Comparison of ENCODE assay signal across 18 cellular contexts in genomic region chr7:7803597-7804229, GRCh38.
DNase-seq lines count a peak whose midpoint lies in the region; ATAC-seq, FAIRE-seq and TF ChIP-seq lines count a peak whose summit lies in the region.
"Had no signal": no experiment of that assay in that cellular context is flagged by ENCODE, and none has a peak within 500 bp of the region (broad histone marks: within the 10 kb centered on the region; RNA-seq: fewer than 3 reads in every experiment).

No MANE protein-coding gene starts in this region.

- 75% methylated on average over 3 of the region's 3 CpGs; no CpG with 5 or more reads in 1 of the 2 experiments for WGBS in H1 (ENCODE audit: extremely low coverage in 1 of 2, insufficient coverage in 1 of 2, insufficient read length in 1 of 2, insufficient replicate concordance in 2 of 2, low coverage in 1 of 2, low lambda C conversion rate in 2 of 2, missing lambda C conversion rate in 1 of 2), 2 experiments

- peaks cover 11% of the 10 kb centered on the region for H3F3A ChIP-seq in MM.1S (ENCODE audit: insufficient read depth, low read length)

- no peaks in the 10 kb centered on the region for H3K79me1 ChIP-seq in H1 (ENCODE audit: low read depth, low read length)

- no peak overlapping the region for H3K18ac ChIP-seq in H1 (ENCODE audit: extremely low read depth, low read length)

- H2BK120ac ChIP-seq in H1 (replicated peaks; ENCODE audit: low read depth, low read length) = no peak overlapping the region

- ATAC-seq in GM18508 (IDR thresholded peaks at IDR 0.05; ENCODE audit: insufficient read depth, unreplicated experiment) = peak; percentile 72
- ATAC-seq in GM21381 (IDR thresholded peaks at IDR 0.05; ENCODE audit: unreplicated experiment) = peak; percentile 45
- ATAC-seq in HG03196 (IDR thresholded peaks at IDR 0.05; ENCODE audit: unreplicated experiment) = peak; percentile 76
- ATAC-seq in GM19455 (IDR thresholded peaks at IDR 0.05; ENCODE audit: unreplicated experiment) = no peak
- ATAC-seq: heart right ventricle, HepG2, right cardiac atrium had no signal

- no peak overlapping the region for H3K27ac ChIP-seq in H1 (ENCODE audit: low read depth, low read length)
- H3K27ac ChIP-seq in MM.1S (ENCODE audit: low read length) = no peak overlapping the region
- H3K27ac ChIP-seq: heart right ventricle, neutrophil, SJCRH30, suprapubic skin had no signal

- DNase-seq in H1 (ENCODE audit: low read depth in 1 of 2, low spot score in 2 of 2) (no peak), NCI-H748 treated with DMSO at 0.1 percent for 48 hours (lab: John Stamatoyannopoulos, UW) (no peak), G401 (ENCODE audit: low spot score) (no peak), MM.1S (no peak)
- DNase-seq: activated T-cell treated with anti-CD3 and anti-CD28 coated beads, Interleukin-2, amount 50 U/mL, for 48 hours; Calu3; effector CD4-positive, alpha-beta T cell; heart right ventricle; right cardiac atrium; SJCRH30; stimulated activated CD4-positive, alpha-beta T cell treated with anti-CD3 and anti-CD28 coated beads, Interleukin-1b, Interleukin-23, amount 100 ng/mL, for 48 hours had no signal

- H3K9me3 ChIP-seq in H1 (ENCODE audit: insufficient read depth in 2 of 2, low read depth in 1 of 2, low read length in 1 of 2) (no peaks in the 10 kb centered on the region), MM.1S (replicated peaks; ENCODE audit: insufficient read depth, low read length) (no peaks in the 10 kb centered on the region)
- H3K9me3 ChIP-seq: heart right ventricle, neutrophil, SJCRH30, suprapubic skin had no signal

- H2AK5ac ChIP-seq in H1 (ENCODE audit: low read depth, low read length) = no peak overlapping the region

- no peak overlapping the region for H3K4me3 ChIP-seq in H1 (ENCODE audit: extremely low read depth in 1 of 4, insufficient read depth in 2 of 4, low read depth in 3 of 4, low read length in 4 of 4)
- H3K4me3 ChIP-seq in MM.1S (ENCODE audit: low read length) = no peak overlapping the region
- H3K4me3 ChIP-seq: heart right ventricle, SJCRH30, suprapubic skin had no signal

- H4K20me1 ChIP-seq in H1 (replicated peaks in 1 of 2; ENCODE audit: control insufficient read depth in 1 of 2, insufficient read depth in 2 of 2, low read length in 2 of 2) (no peaks in the 10 kb centered on the region), MM.1S (ENCODE audit: insufficient read depth, low read length) (no peaks in the 10 kb centered on the region)

- H3K23ac ChIP-seq in H1 (ENCODE audit: insufficient read length) = no peak overlapping the region

- H3K36me3 ChIP-seq in H1 (ENCODE audit: control insufficient read depth in 2 of 4, insufficient read depth in 4 of 4, low read length in 3 of 4) (no peaks in the 10 kb centered on the region), MM.1S (replicated peaks; ENCODE audit: insufficient read depth, low read length) (no peaks in the 10 kb centered on the region)
- H3K36me3 ChIP-seq: neutrophil, SJCRH30, suprapubic skin had no signal

- H3K14ac ChIP-seq in H1 (ENCODE audit: insufficient read length) = no peak overlapping the region

- H4K91ac ChIP-seq in H1 (replicated peaks; ENCODE audit: insufficient read length, low read length) = no peak overlapping the region

- H2AFZ ChIP-seq in H1 (ENCODE audit: low read length) = no peak overlapping the region
- H2AFZ ChIP-seq in MM.1S (ENCODE audit: low read length) = no peak overlapping the region

- H3K23me2 ChIP-seq in H1 (ENCODE audit: low read depth, low read length) = no peaks in the 10 kb centered on the region

- no peak for TF ChIP-seq RAD21 in H1 (IDR thresholded peaks at IDR 0.05 in 1 of 2, conservative IDR thresholded peaks at IDR 0.05 in 1 of 2; ENCODE audit: low read depth in 2 of 2, low read length in 2 of 2)

- no peak for TF ChIP-seq CTCF in H1 (IDR thresholded peaks at IDR 0.05; ENCODE audit: control extremely low read depth in 1 of 3, insufficient read depth in 1 of 3, low read depth in 1 of 3, low read length in 3 of 3)
- TF ChIP-seq CTCF in MM.1S (IDR thresholded peaks at IDR 0.05; ENCODE audit: low read length) = no peak

- POLR2A ChIA-PET in H1 (lab: Charles Lee; ENCODE audit: partially characterized antibody) = no interaction called here

- no peak overlapping the region for H2BK12ac ChIP-seq in H1 (ENCODE audit: low read depth, low read length)

- no peak for TF ChIP-seq POLR2A in H1 (IDR thresholded peaks at IDR 0.05; ENCODE audit: control extremely low read depth in 1 of 2, low read depth in 2 of 2, low read length in 2 of 2)

- no peak overlapping the region for H2BK15ac ChIP-seq in H1 (ENCODE audit: low read length)

- H3K27me3 ChIP-seq in H1 (replicated peaks in 1 of 4; ENCODE audit: control insufficient read depth in 3 of 4, extremely low read depth in 1 of 4, insufficient read depth in 3 of 4, low read length in 3 of 4) (no peaks in the 10 kb centered on the region), MM.1S (replicated peaks; ENCODE audit: insufficient read depth, low read length) (no peaks in the 10 kb centered on the region)
- H3K27me3 ChIP-seq: heart right ventricle, neutrophil, SJCRH30, suprapubic skin had no signal

- FAIRE-seq in H1 (lab: Jason Lieb, UNC) = no peak
- FAIRE-seq: HepG2 had no signal

- H3K4ac ChIP-seq in H1 (replicated peaks; ENCODE audit: insufficient read length, low read depth, low read length) = no peak overlapping the region

- CTCF ChIA-PET in H1 (lab: Charles Lee; ENCODE audit: partially characterized antibody) = no interaction called here

- H3K9ac ChIP-seq in H1 (replicated peaks in 1 of 4; ENCODE audit: extremely low read depth in 1 of 4, low read depth in 3 of 4, low read length in 3 of 4) (no peak overlapping the region), MM.1S (ENCODE audit: low read length) (no peak overlapping the region)

- H2BK5ac ChIP-seq in H1 (ENCODE audit: low read depth, low read length) = no peak overlapping the region

- H3K4me2 ChIP-seq in H1 (ENCODE audit: insufficient read depth in 1 of 2, low read depth in 2 of 2, low read length in 2 of 2) (no peak overlapping the region), MM.1S (ENCODE audit: low read depth, low read length) (no peak overlapping the region)

- no peak overlapping the region for H2BK20ac ChIP-seq in H1 (ENCODE audit: low read length)

- H3K79me2 ChIP-seq in H1 (ENCODE audit: control insufficient read depth in 1 of 2, insufficient read depth in 2 of 2, low read length in 2 of 2) = no peaks in the 10 kb centered on the region
- H3K79me2 ChIP-seq in MM.1S (ENCODE audit: low read length) = no peaks in the 10 kb centered on the region

- peak overlapping the region; percentile 4 for H4K5ac ChIP-seq in H1 (ENCODE audit: insufficient read length, low read depth, low read length)

- H3K56ac ChIP-seq in H1 (replicated peaks; ENCODE audit: insufficient read length, low read depth, low read length) = no peak overlapping the region

- H4K8ac ChIP-seq in H1 (ENCODE audit: extremely low read depth, insufficient read depth, low read length) = no peak overlapping the region

- H3K9me2 ChIP-seq in MM.1S (replicated peaks; ENCODE audit: insufficient read depth, low read length) = no peaks in the 10 kb centered on the region

- TF ChIP-seq EP300 in H1 (IDR thresholded peaks at IDR 0.05; ENCODE audit: borderline replicate concordance in 1 of 2, low read depth in 2 of 2, low read length in 2 of 2) = no peak

- in situ Hi-C loops in G401 (cut with HindIII; ENCODE audit: low sequenced_read_pairs) = no loop called here

- H3K4me1 ChIP-seq in H1 (replicated peaks in 1 of 4; ENCODE audit: control insufficient read depth in 3 of 4, insufficient read depth in 4 of 4, low read length in 3 of 4) (no peaks in the 10 kb centered on the region), MM.1S (ENCODE audit: low read length) (peaks cover 21% of the 10 kb centered on the region)
- H3K4me1 ChIP-seq: heart right ventricle, SJCRH30, suprapubic skin had no signal

TF ChIP-seq in H1, 55 proteins besides CTCF, POLR2A, EP300 and RAD21:
- TF ChIP-seq SRF (IDR thresholded peaks at IDR 0.05; ENCODE audit: low read depth, low read length) = peak; percentile 83
- TF ChIP-seq GTF2F1 (IDR thresholded peaks at IDR 0.05; ENCODE audit: borderline replicate concordance, low read depth, low read length) = no peak
TF ChIP-seq in H1: peak in this region for 1.
